8 cellular contexts compared by ENCODE assay signal in the genomic region with DNA sequence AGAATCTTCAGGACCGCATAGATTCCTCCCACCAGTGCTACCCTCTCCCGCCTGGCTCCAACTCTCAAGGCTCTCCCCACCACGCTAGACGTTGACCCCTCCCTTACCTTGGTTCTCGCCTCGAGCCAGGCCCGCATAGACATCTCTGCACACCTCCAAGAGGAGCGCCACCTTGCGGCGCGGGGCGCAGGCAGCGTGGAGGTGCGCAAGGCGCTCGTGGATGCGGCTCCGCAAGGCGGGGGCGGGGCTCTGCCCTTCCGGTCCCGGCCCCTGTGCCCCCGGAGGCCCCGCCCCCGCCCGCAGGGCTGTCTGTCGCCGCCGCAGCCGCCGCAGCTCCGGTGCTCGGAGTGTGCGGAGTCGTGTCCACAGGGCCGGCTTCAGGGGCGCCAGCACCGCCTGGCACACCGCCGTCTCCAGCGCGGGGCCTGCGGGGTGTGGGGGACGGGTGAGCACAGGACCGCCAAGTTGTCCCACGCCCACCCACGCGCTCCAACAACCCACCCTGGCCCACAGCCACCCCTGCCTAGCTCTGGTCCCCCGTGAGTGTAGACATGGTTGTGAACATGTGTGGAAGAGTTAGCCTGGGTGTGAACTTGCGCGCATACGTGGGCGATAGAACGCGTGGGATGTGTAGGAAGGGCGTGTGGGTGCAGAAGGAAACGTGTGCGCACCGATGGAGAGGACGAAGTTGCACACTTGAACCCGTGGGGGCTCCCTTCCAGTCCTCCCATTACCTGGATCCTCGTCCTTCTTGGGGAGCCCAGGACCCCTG. TPM values are rescaled to one million over a fixed set of nuclear protein-coding genes. Genes with fewer than 3 reads are reported as not detected.
DNase-seq lines count a peak whose midpoint lies in the region; ATAC-seq and TF ChIP-seq lines count a peak whose summit lies in the region.

No MANE protein-coding gene starts in this region.

- H3K4me3 ChIP-seq in endodermal cell (ENCODE audit: low read length) (peak overlapping the region; percentile 73), mononuclear cell (ENCODE audit: low read length) (peak overlapping the region; percentile 45)

- no peak for ATAC-seq in GM19395 (IDR thresholded peaks at IDR 0.05; ENCODE audit: unreplicated experiment)

- no peak overlapping the region for H3K27ac ChIP-seq in endodermal cell (ENCODE audit: low read depth, low read length)

- no peaks in the 10 kb centered on the region for H3K36me3 Mint-ChIP-seq in endodermal cell (ENCODE audit: low read depth)

- H3K36me3 ChIP-seq in endodermal cell (ENCODE audit: control insufficient read depth, insufficient read depth, low read length): no peaks in the 10 kb centered on the region

- WGBS in endodermal cell (ENCODE audit: insufficient coverage in 1 of 2, insufficient read length in 1 of 2), 2 experiments: 23 to 31% methylated on average over 5 to 58 of the region's 62 CpGs

- H3K27me3 ChIP-seq in endodermal cell (ENCODE audit: control insufficient read depth, insufficient read depth, low read length, poor library complexity, severe bottlenecking) (no peaks in the 10 kb centered on the region), mononuclear cell (ENCODE audit: insufficient read depth, low read length) (no peaks in the 10 kb centered on the region)

- no peaks in the 10 kb centered on the region for H3K4me1 ChIP-seq in endodermal cell (ENCODE audit: control insufficient read depth, insufficient read depth, low read length)
- peaks cover 47% of the 10 kb centered on the region for H3K4me1 ChIP-seq in mononuclear cell (ENCODE audit: insufficient read depth, low read length)

- peak; percentile 99 for DNase-seq in DMS53 (lab: John Stamatoyannopoulos, UW)
- peak; percentile 60 for DNase-seq in H4 (ENCODE audit: low spot score)
- peak; percentile 76 to 85 for DNase-seq in NCI-H2081 (lab: John Stamatoyannopoulos, UW)
- peak; percentile 74 for DNase-seq in activated CD8-positive, alpha-beta memory T cell treated with anti-CD3 and anti-CD28 coated beads, Interleukin-2, amount 50 U/mL, for 1 hour (ENCODE audit: extremely low read depth)
- peak; percentile 91 for DNase-seq in endodermal cell
- DNase-seq in stimulated activated CD8-positive, alpha-beta memory T cell treated with anti-CD3 and anti-CD28 coated beads, Interleukin-2, amount 100 ng/mL, for 1 hour (ENCODE audit: low read depth in 2 of 2): peak; percentile 84 to 88

- H3K9ac ChIP-seq in endodermal cell (ENCODE audit: extremely low read depth, low read length, poor library complexity, severe bottlenecking): no peak overlapping the region

- peak overlapping the region; percentile 41 for H3K27ac Mint-ChIP-seq in endodermal cell

- H3K9me3 ChIP-seq in endodermal cell (ENCODE audit: control insufficient read depth, low read length) (no peaks in the 10 kb centered on the region), mononuclear cell (ENCODE audit: low read depth, low read length) (no peaks in the 10 kb centered on the region)

- no peaks in the 10 kb centered on the region for H3K9me3 Mint-ChIP-seq in endodermal cell

- H3K4me1 Mint-ChIP-seq in endodermal cell: peaks cover 2% of the 10 kb centered on the region

- peak; percentile 91 for TF ChIP-seq CTCF in endodermal cell (conservative IDR thresholded peaks at IDR 0.05)

- peak overlapping the region; percentile 64 for H3K4me3 Mint-ChIP-seq in endodermal cell

- peaks cover 16% of the 10 kb centered on the region for H3K27me3 Mint-ChIP-seq in endodermal cell (ENCODE audit: insufficient read depth)

RNA-seq across cellular contexts. Expression of a gene that starts 8.1 kb away (rescaled TPM):
- 0.23 and 1.2 TPM in 2 replicates for total RNA-seq in H4 (2014; rRNA removed; shearing (Covaris generic))
- total RNA-seq in endodermal cell (1 to 10 TPM; 4.8 to 6.7 TPM), mononuclear cell (8.1 TPM)
- polyA plus RNA-seq in endodermal cell (2013, experiment 1 of 2): 1.7 TPM
- polyA plus RNA-seq in endodermal cell (2013, experiment 2 of 2): 1.9 TPM

RNA-seq across cellular contexts. Expression of a gene that starts 20.2 kb away (rescaled TPM):
- 249 and 281 TPM in 2 replicates for total RNA-seq in H4 (2014; rRNA removed; shearing (Covaris generic))
- total RNA-seq in endodermal cell (100 to 1,000 TPM; 607 to 646 TPM), mononuclear cell (304 TPM)
- polyA plus RNA-seq in endodermal cell (2013, experiment 1 of 2): 602 TPM
- 584 TPM for polyA plus RNA-seq in endodermal cell (2013, experiment 2 of 2)

RNA-seq across cellular contexts. Expression of a gene that starts 29.4 kb away (rescaled TPM):
- 64.6 and 74.6 TPM in 2 replicates for total RNA-seq in H4 (2014; rRNA removed; shearing (Covaris generic))
- total RNA-seq in endodermal cell (10 to 100 TPM; 10.4 to 13.7 TPM), mononuclear cell (50.7 TPM)
- 30.3 TPM for polyA plus RNA-seq in endodermal cell (2013, experiment 1 of 2)
- polyA plus RNA-seq in endodermal cell (2013, experiment 2 of 2): 23.5 TPM

RNA-seq across cellular contexts. Expression of a gene that starts 29.7 kb away (rescaled TPM):
- total RNA-seq in H4 (2014; rRNA removed; shearing (Covaris generic)): 19.2 and 19.6 TPM in 2 replicates
- total RNA-seq in endodermal cell: 10 to 100 TPM; 20.7 to 24.3 TPM
- 18.4 TPM for polyA plus RNA-seq in endodermal cell (2013, experiment 1 of 2)
- polyA plus RNA-seq in endodermal cell (2013, experiment 2 of 2): 18.2 TPM
- total RNA-seq in mononuclear cell: 22.6 TPM

RNA-seq across cellular contexts. Expression of a gene that starts 38.4 kb away (rescaled TPM):
- total RNA-seq in H4 (2014; rRNA removed; shearing (Covaris generic)): 73.8 and 108 TPM in 2 replicates
- total RNA-seq in endodermal cell: 100 to 1,000 TPM; 114 to 129 TPM
- polyA plus RNA-seq in endodermal cell (2013, experiment 1 of 2): 72.3 TPM
- 68.9 TPM for polyA plus RNA-seq in endodermal cell (2013, experiment 2 of 2)
- total RNA-seq in mononuclear cell: 14.3 TPM
